ENCODE assay signal across 12 cellular contexts in the genomic region with DNA sequence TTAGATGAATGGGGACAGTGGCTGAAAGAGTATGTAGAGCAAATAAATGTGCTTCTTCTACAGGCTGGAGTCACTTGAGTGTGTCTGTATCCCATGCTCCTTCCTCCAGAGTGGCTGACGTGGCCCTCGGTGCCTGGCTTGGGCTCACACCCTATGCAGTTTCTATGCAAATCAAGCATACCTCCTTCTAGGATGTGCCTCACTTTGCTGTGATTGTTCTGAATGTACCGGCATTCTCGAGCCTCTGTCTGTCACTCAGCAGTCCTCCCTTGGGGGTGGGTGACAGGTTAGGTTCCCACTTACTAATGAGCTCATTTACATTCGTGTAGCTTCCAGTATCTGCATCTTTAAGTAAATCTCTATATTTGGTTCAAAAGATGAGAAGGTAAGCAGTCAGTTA. TPM values are rescaled to one million over a fixed set of nuclear protein-coding genes. Genes with fewer than 3 reads are reported as not detected.
DNase-seq lines count a peak whose midpoint lies in the region; ATAC-seq and TF ChIP-seq lines count a peak whose summit lies in the region.
"Had no signal": no experiment of that assay in that cellular context is flagged by ENCODE, and none has a peak within 500 bp of the region (broad histone marks: within the 10 kb centered on the region; RNA-seq: fewer than 3 reads in every experiment).

No MANE protein-coding gene starts in this region.

- ATAC-seq in GM18868 (IDR thresholded peaks at IDR 0.05; ENCODE audit: unreplicated experiment), result peak; percentile 53
- peak; percentile 54 for ATAC-seq in GM21723 (IDR thresholded peaks at IDR 0.05; ENCODE audit: unreplicated experiment)
- ATAC-seq in HG03159 (IDR thresholded peaks at IDR 0.05; ENCODE audit: unreplicated experiment), result peak; percentile 58

- H3K36me3 ChIP-seq in mesendoderm (ENCODE audit: control insufficient read depth, insufficient read depth, low read length), result no peaks in the 10 kb centered on the region
- H3K36me3 ChIP-seq in brain microvascular endothelial cell (replicated peaks), result no peaks in the 10 kb centered on the region
- H3K36me3 ChIP-seq: WERI-Rb-1 had no signal

- H2BK5ac ChIP-seq in mesendoderm (ENCODE audit: low read length), result no peak overlapping the region

- no peak overlapping the region for H3K23ac ChIP-seq in mesendoderm (ENCODE audit: low read length)

- peak overlapping the region; percentile 52 for H3K56ac ChIP-seq in mesendoderm (ENCODE audit: low read length)

- no peak overlapping the region for H3K4ac ChIP-seq in mesendoderm (ENCODE audit: low read depth, low read length)

- H3K4me3 ChIP-seq in mesendoderm (ENCODE audit: low read length), result no peak overlapping the region
- H3K4me3 ChIP-seq in brain microvascular endothelial cell (ENCODE audit: low read depth, low read length), result no peak overlapping the region

- H2BK120ac ChIP-seq in mesendoderm (ENCODE audit: low read depth, low read length), result no peak overlapping the region

- no peaks in the 10 kb centered on the region for H3K27me3 ChIP-seq in mesendoderm (ENCODE audit: insufficient read depth, low read length, poor library complexity)
- no peaks in the 10 kb centered on the region for H3K27me3 ChIP-seq in brain microvascular endothelial cell (replicated peaks)

- H2BK15ac ChIP-seq in mesendoderm (replicated peaks; ENCODE audit: low read depth), result no peak overlapping the region

- TF ChIP-seq CTCF in brain microvascular endothelial cell (IDR thresholded peaks at IDR 0.05; ENCODE audit: low read depth, low read length, missing control alignments), result no peak

- no peak overlapping the region for H2AK5ac ChIP-seq in mesendoderm (ENCODE audit: low read length)

- peaks cover 9% of the 10 kb centered on the region for H3K4me1 ChIP-seq in mesendoderm (ENCODE audit: control insufficient read depth, low read depth, low read length)

- H3K79me1 ChIP-seq in mesendoderm (ENCODE audit: low read length), result no peaks in the 10 kb centered on the region

- no peak overlapping the region for H3K4me2 ChIP-seq in mesendoderm (ENCODE audit: low read length)

- H3K79me2 ChIP-seq in mesendoderm (ENCODE audit: control insufficient read depth, insufficient read depth, low read length), result no peaks in the 10 kb centered on the region

- H3K18ac ChIP-seq in mesendoderm (ENCODE audit: low read length), result no peak overlapping the region

- H4K8ac ChIP-seq in mesendoderm (ENCODE audit: low read depth, low read length), result no peak overlapping the region

- WGBS in mesendoderm (ENCODE audit: extremely low coverage, insufficient coverage, low lambda C conversion rate), result no CpG with 5 or more reads among the region's 5 CpGs

- H3K9ac ChIP-seq in mesendoderm (ENCODE audit: low read length), result no peak overlapping the region

- in situ Hi-C loops in brain microvascular endothelial cell (cut with HindIII; ENCODE audit: low pct_ligation_motif_present, low sequenced_read_pairs), result no loop called here

- no peak overlapping the region for H4K5ac ChIP-seq in mesendoderm (ENCODE audit: low read length)

- H3K27ac ChIP-seq in mesendoderm (ENCODE audit: low read depth, low read length), result no peak overlapping the region
- no peak overlapping the region for H3K27ac ChIP-seq in brain microvascular endothelial cell
- H3K27ac ChIP-seq: WERI-Rb-1 had no signal

- DNase-seq in mesendoderm, result peak; percentile 70
- no peak for DNase-seq in C1 segment of cervical spinal cord (lab: John Stamatoyannopoulos, UW)
- DNase-seq in brain microvascular endothelial cell, result no peak
- no peak for DNase-seq in EL
- DNase-seq in kidney glomerular epithelial cell (lab: John Stamatoyannopoulos, UW), result no peak
- DNase-seq: activated T-cell treated with anti-CD3 and anti-CD28 coated beads, Interleukin-2, amount 50 U/mL, for 24 hours; effector CD8-positive, alpha-beta T cell; NCI-H526; WERI-Rb-1 had no signal

RNA-seq across cellular contexts. Expression of a gene that starts 55.1 kb away (rescaled TPM):
- 86.9 TPM for polyA plus RNA-seq in mesendoderm (2013, experiment 1 of 2)
- polyA plus RNA-seq in mesendoderm (2013, experiment 2 of 2), result 88.9 TPM
